13 cellular contexts compared by ENCODE assay signal in the genomic region with DNA sequence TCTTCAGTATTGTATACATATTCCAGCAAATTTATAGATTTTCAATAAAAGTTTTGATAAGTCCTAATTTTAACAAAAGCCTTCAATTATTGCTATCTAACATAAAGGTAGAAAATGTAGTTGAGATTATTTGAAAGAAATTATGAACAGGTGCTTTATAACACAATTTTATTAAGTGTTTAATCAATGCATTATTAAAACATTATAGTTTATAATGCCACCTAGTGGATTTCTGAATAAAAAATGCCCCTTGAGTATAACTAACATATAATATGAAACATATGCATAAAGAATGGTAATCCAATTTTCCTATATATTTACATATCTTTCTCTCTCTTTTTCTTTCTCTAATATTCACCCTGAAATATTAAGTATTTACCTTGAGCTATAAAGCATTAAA.
A peak's percentile ranks its signal among the peaks of the same experiment; 100 is the strongest.
DNase-seq lines count a peak whose midpoint lies in the region; ATAC-seq, FAIRE-seq and TF ChIP-seq lines count a peak whose summit lies in the region.
"Had no signal": no experiment of that assay in that cellular context is flagged by ENCODE, and none has a peak within 500 bp of the region (broad histone marks: within the 10 kb centered on the region; RNA-seq: fewer than 3 reads in every experiment).

No MANE protein-coding gene starts in this region.

- no peak overlapping the region for H4K91ac ChIP-seq in mesenchymal stem cell (ENCODE audit: low read length)

- H3K4me1 ChIP-seq in adipocyte (ENCODE audit: control insufficient read depth, insufficient read depth, low read length): no peaks in the 10 kb centered on the region
- no peaks in the 10 kb centered on the region for H3K4me1 ChIP-seq in mesenchymal stem cell (ENCODE audit: control insufficient read depth, insufficient read depth, low read depth, low read length)
- H3K4me1 ChIP-seq in colonic mucosa: no peaks in the 10 kb centered on the region
- H3K4me1 ChIP-seq: left lung had no signal

- no peak overlapping the region for H2AK5ac ChIP-seq in mesenchymal stem cell (ENCODE audit: low read length, severe bottlenecking)

- H3K27me3 Mint-ChIP-seq in Calu3 (ENCODE audit: unreplicated experiment): no peaks in the 10 kb centered on the region
- H3K27me3 Mint-ChIP-seq: activated CD4-positive, alpha-beta memory T cell treated with anti-CD3 and anti-CD28 coated beads, Interleukin-2, amount 10 ng/mL, durations not matched to agents 7 days and 5 days had no signal

- FAIRE-seq in GM12892 (lab: Jason Lieb, UNC): no peak

- no peak for TF ChIP-seq POLR2A in GM12892 (IDR thresholded peaks at IDR 0.05; ENCODE audit: low read depth, low read length)

- no TSS peak for BruUV-seq in Calu3 (replicated peaks; lab: Mats Ljungman, UMichigan)

- no peak overlapping the region for H2BK5ac ChIP-seq in mesenchymal stem cell (ENCODE audit: low read depth, low read length, poor library complexity, severe bottlenecking)

- H3K27me3 ChIP-seq in adipocyte (replicated peaks; ENCODE audit: control insufficient read depth, insufficient read depth, low read length) (no peaks in the 10 kb centered on the region), mesenchymal stem cell (ENCODE audit: control insufficient read depth in 1 of 2, insufficient read depth in 1 of 2, low read length in 2 of 2) (no peaks in the 10 kb centered on the region), colonic mucosa (no peaks in the 10 kb centered on the region)
- H3K27me3 ChIP-seq: left lung had no signal

- ATAC-seq in GM19035 (IDR thresholded peaks at IDR 0.05; ENCODE audit: unreplicated experiment): no peak
- ATAC-seq: left lung had no signal

- no peaks in the 10 kb centered on the region for H3K9me3 Mint-ChIP-seq in Calu3 (ENCODE audit: low read depth, unreplicated experiment)
- H3K9me3 Mint-ChIP-seq: activated CD4-positive, alpha-beta memory T cell treated with anti-CD3 and anti-CD28 coated beads, Interleukin-2, amount 10 ng/mL, durations not matched to agents 7 days and 5 days had no signal

- no peak overlapping the region for H2BK12ac ChIP-seq in mesenchymal stem cell (ENCODE audit: low read length in 2 of 2)

- intact Hi-C loops in Calu3 (cut with micrococcal nuclease; ENCODE audit: unreplicated experiment) (loop anchor here (2.0 to 5.0 kb wide), 2 partner anchors 570 to 1710 kb away; a partner anchor contains a TSS), colonic mucosa (cut with DNase I) (no loop called here)

- H3K18ac ChIP-seq in mesenchymal stem cell (ENCODE audit: low read depth in 1 of 2, low read length in 2 of 2): no peak overlapping the region

- no peaks in the 10 kb centered on the region for H3K79me1 ChIP-seq in mesenchymal stem cell (replicated peaks; ENCODE audit: low read length, poor library complexity, severe bottlenecking)

- no peak overlapping the region for H3K4ac ChIP-seq in mesenchymal stem cell (ENCODE audit: low read depth in 1 of 2, low read length in 2 of 2)

- DNase-seq in Calu3 (no peak), Kasumi-1 (lab: John Stamatoyannopoulos, UW) (peak; percentile 3 to 29), adipocyte (ENCODE audit: low read depth) (peak; percentile 54), mesenchymal stem cell (no peak), SKM-1 (lab: John Stamatoyannopoulos, UW; ENCODE audit: unreplicated experiment) (no peak), colonic mucosa (no peak), GM12892 (ENCODE audit: insufficient read length) (no peak)
- DNase-seq: activated CD4-positive, alpha-beta memory T cell treated with anti-CD3 and anti-CD28 coated beads, Interleukin-2, amount 10 ng/mL, durations not matched to agents 7 days and 5 days; HCEC 1CT; left lung; NCI-H1417 treated with DMSO at 0.1 percent for 48 hours had no signal

- H3K36me3 ChIP-seq in adipocyte (ENCODE audit: control insufficient read depth, insufficient read depth, low read length, severe bottlenecking): no peaks in the 10 kb centered on the region
- no peaks in the 10 kb centered on the region for H3K36me3 ChIP-seq in mesenchymal stem cell (ENCODE audit: control insufficient read depth in 1 of 2, insufficient read depth in 2 of 2, low read depth in 1 of 2, low read length in 2 of 2)
- H3K36me3 ChIP-seq in colonic mucosa: no peaks in the 10 kb centered on the region
- H3K36me3 ChIP-seq: left lung had no signal

- H4K8ac ChIP-seq in mesenchymal stem cell (ENCODE audit: low read length): no peak overlapping the region

- no peak overlapping the region for H3K9ac ChIP-seq in adipocyte (ENCODE audit: low read length)
- peak overlapping the region; percentile 21 for H3K9ac ChIP-seq in mesenchymal stem cell (ENCODE audit: low read length)
- no peak overlapping the region for H3K9ac ChIP-seq in colonic mucosa (ENCODE audit: low read depth in 2 of 2, low read length in 2 of 2)

- CTCF ChIA-PET in Calu3 (lab: Charles Lee): no interaction called here

- no peak overlapping the region for H2BK15ac ChIP-seq in mesenchymal stem cell (ENCODE audit: low read depth, poor library complexity, severe bottlenecking)

- no peak overlapping the region for H3K27ac Mint-ChIP-seq in Calu3 (ENCODE audit: unreplicated experiment)
- H3K27ac Mint-ChIP-seq: activated CD4-positive, alpha-beta memory T cell treated with anti-CD3 and anti-CD28 coated beads, Interleukin-2, amount 10 ng/mL, durations not matched to agents 7 days and 5 days had no signal

- no peak overlapping the region for H3K27ac ChIP-seq in mesenchymal stem cell (ENCODE audit: low read length, poor library complexity, severe bottlenecking)
- no peak overlapping the region for H3K27ac ChIP-seq in colonic mucosa
- H3K27ac ChIP-seq: epithelial cell of prostate, left lung had no signal

- H3K23ac ChIP-seq in mesenchymal stem cell (ENCODE audit: low read length in 2 of 2): no peak overlapping the region

- H3K14ac ChIP-seq in mesenchymal stem cell (ENCODE audit: low read length in 2 of 2): no peak overlapping the region

- H3K4me1 Mint-ChIP-seq in Calu3 (ENCODE audit: low read depth, unreplicated experiment): no peaks in the 10 kb centered on the region
- H3K4me1 Mint-ChIP-seq: activated CD4-positive, alpha-beta memory T cell treated with anti-CD3 and anti-CD28 coated beads, Interleukin-2, amount 10 ng/mL, durations not matched to agents 7 days and 5 days had no signal

- TF ChIP-seq CTCF in Calu3 (IDR thresholded peaks at IDR 0.05; ENCODE audit: unreplicated experiment) (peak; percentile 22), colonic mucosa (IDR thresholded peaks at IDR 0.05) (no peak)

- H3K4me2 ChIP-seq in mesenchymal stem cell (ENCODE audit: low read length, poor library complexity, severe bottlenecking): no peak overlapping the region

- no peak overlapping the region for H3K4me3 Mint-ChIP-seq in Calu3 (ENCODE audit: low read depth, unreplicated experiment)
- H3K4me3 Mint-ChIP-seq: activated CD4-positive, alpha-beta memory T cell treated with anti-CD3 and anti-CD28 coated beads, Interleukin-2, amount 10 ng/mL, durations not matched to agents 7 days and 5 days had no signal

- H3K9me3 ChIP-seq in adipocyte (ENCODE audit: control insufficient read depth, low read length) (peaks cover 5% of the 10 kb centered on the region), mesenchymal stem cell (ENCODE audit: control insufficient read depth, low read length) (no peaks in the 10 kb centered on the region), colonic mucosa (no peaks in the 10 kb centered on the region)
- H3K9me3 ChIP-seq: left lung had no signal

- no peak overlapping the region for H2AFZ ChIP-seq in mesenchymal stem cell (ENCODE audit: low read depth, low read length)

- H3K4me3 ChIP-seq in adipocyte (ENCODE audit: low read length) (no peak overlapping the region), mesenchymal stem cell (ENCODE audit: insufficient read depth in 1 of 2, low read depth in 1 of 2, low read length in 2 of 2) (no peak overlapping the region), colonic mucosa (no peak overlapping the region)
- H3K4me3 ChIP-seq: left lung had no signal

- no peak overlapping the region for H2BK120ac ChIP-seq in mesenchymal stem cell (ENCODE audit: low read depth, low read length)

- H3K36me3 Mint-ChIP-seq in Calu3 (ENCODE audit: insufficient read depth, unreplicated experiment): no peaks in the 10 kb centered on the region

Comparison
In these comparisons a context has a peak if more than half of its experiments do, and no peak if none do; other contexts are left out.
1. DNase-seq: peak in Kasumi-1 (2 of 2) and adipocyte (single experiment); none in Calu3 (single experiment), mesenchymal stem cell (single experiment), SKM-1 (single experiment), colonic mucosa (single experiment) and GM12892 (single experiment).